Comparison of ENCODE assay signal across 17 cellular contexts in the genomic region with DNA sequence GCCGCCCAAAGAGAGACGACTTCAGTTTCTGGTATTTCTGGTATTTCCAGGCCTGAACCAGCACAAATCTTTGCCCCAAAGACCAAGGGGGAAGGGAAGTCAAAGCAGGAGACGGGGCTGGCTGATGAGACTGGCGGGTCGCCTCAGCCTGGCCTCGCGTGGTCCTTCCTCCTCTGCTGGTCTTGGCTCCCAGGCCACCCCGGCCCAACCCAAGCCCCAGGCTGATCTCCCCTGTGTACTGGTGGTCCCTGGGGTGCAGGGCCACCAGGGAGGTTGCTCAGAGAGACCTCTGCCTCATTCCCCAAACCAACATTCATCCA. TPM values are rescaled to one million over a fixed set of nuclear protein-coding genes. Genes with fewer than 3 reads are reported as not detected.
A peak's percentile ranks its signal among the peaks of the same experiment; 100 is the strongest.
DNase-seq lines count a peak whose midpoint lies in the region; ATAC-seq and TF ChIP-seq lines count a peak whose summit lies in the region.
"Had no signal": no experiment of that assay in that cellular context is flagged by ENCODE, and none has a peak within 500 bp of the region (broad histone marks: within the 10 kb centered on the region; RNA-seq: fewer than 3 reads in every experiment).

No MANE protein-coding gene starts in this region.

- H3K27ac ChIP-seq in C4-2B (peak overlapping the region; percentile 32), RWPE1 (peak overlapping the region; percentile 67; the same call in 1 of the 2 replicates)
- H3K27ac ChIP-seq: A549 had no signal

- CTCF ChIA-PET in RWPE1 (lab: Yijun Ruan, JAX), result no interaction called here

- TF ChIP-seq CTCF in C4-2B (conservative IDR thresholded peaks at IDR 0.05) (no peak), RWPE1 (conservative IDR thresholded peaks at IDR 0.05; ENCODE audit: low read depth) (no peak)

- no peak for ATAC-seq in HG03175 (IDR thresholded peaks at IDR 0.05; ENCODE audit: unreplicated experiment)
- ATAC-seq: A549, HepG2, Panc1 had no signal

- DNase-seq in RWPE1 (ENCODE audit: low spot score), result no peak
- DNase-seq in islet precursor cell, result peak; percentile 82
- peak; percentile 73 for DNase-seq in posterior vena cava (ENCODE audit: low spot score)
- DNase-seq in NCI-H2107 treated with DMSO at 0.1 percent for 48 hours (lab: John Stamatoyannopoulos, UW; ENCODE audit: unreplicated experiment), result no peak
- no peak for DNase-seq in GDM1 (lab: John Stamatoyannopoulos, UW)
- DNase-seq: DMS53, MM.1S, NCI-H1105, NCI-H1930, NCI-H2171 treated with DMSO at 0.1 percent for 48 hours, NCI-H774, SHP77 treated with DMSO at 0.1 percent for 48 hours had no signal

- POLR2A ChIA-PET in RWPE1 (lab: Yijun Ruan, JAX; ENCODE audit: low non-redundant PET), result no interaction called here

- intact Hi-C loops in posterior vena cava (cut with DNase I), result no loop called here

RNA-seq across cellular contexts. Expression of gene WNT4, which starts 19.9 kb away (rescaled TPM):
- under 1 TPM; 0.10 to 0.32 TPM for total RNA-seq in posterior vena cava
- total RNA-seq: HepG2 had no signal

Comparison
In these comparisons a context has a peak if more than half of its experiments do, and no peak if none do; other contexts are left out.
1. DNase-seq: peak in islet precursor cell (single experiment) and posterior vena cava (single experiment); none in RWPE1 (single experiment), NCI-H2107 treated with DMSO at 0.1 percent for 48 hours (single experiment) and GDM1 (single experiment).